ENCODE assay signal across 1 cellular context in the genomic region with DNA sequence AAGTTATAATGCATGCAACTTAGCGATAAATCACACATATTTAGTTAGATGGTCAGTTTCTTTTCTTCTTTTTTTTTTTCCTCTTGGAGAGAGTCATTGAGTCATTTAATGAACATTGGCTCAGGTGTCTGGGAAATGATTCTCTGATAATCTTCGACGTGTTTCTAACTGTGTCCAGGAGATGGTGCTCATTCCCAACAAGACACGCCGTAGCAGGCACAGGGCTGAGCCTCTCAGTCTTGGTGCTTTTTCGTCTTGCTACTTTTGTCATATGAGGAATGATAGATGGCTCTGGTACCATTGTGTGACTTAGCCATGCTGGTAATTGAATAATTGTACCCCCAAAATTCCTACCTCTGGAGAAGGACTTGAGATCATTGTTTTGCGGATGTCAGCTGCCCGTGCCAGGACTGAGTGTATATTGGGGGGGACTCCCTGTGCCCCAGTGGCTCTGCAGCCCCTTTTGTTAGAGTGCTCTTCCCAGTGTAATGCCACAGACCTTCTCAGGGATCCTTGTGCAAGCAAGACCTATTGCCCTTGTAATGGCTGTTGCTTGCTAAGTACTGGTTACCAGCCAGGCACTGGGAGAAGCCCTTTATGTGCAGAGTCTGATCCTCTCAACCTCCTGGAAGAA.
TF ChIP-seq lines count a peak whose summit lies in the region.

No MANE protein-coding gene starts in this region.

TF ChIP-seq in IMR-90, 13 proteins besides CTCF, POLR2A, EP300 and RAD21 (continued from another document):
- no peak for TF ChIP-seq BHLHE40 (IDR thresholded peaks at IDR 0.05; ENCODE audit: low read depth, low read length)
- no peak for TF ChIP-seq CEBPB (IDR thresholded peaks at IDR 0.05; ENCODE audit: low read depth, low read length)
- TF ChIP-seq RCOR1 (IDR thresholded peaks at IDR 0.05; ENCODE audit: insufficient replicate concordance, low read length), result no peak
- TF ChIP-seq FOS (IDR thresholded peaks at IDR 0.05; ENCODE audit: low read depth, low read length), result no peak
